ENCODE assay signal across 8 cellular contexts in genomic region chr1:211469938-211470529, GRCh38. TPM values are rescaled to one million over a fixed set of nuclear protein-coding genes. Genes with fewer than 3 reads are reported as not detected.
DNase-seq lines count a peak whose midpoint lies in the region; ATAC-seq, FAIRE-seq and TF ChIP-seq lines count a peak whose summit lies in the region.

No MANE protein-coding gene starts in this region.

- intact Hi-C loops in right lobe of liver (cut with DNase I), result no loop called here

- H3K27ac ChIP-seq in coronary artery, result no peak overlapping the region
- H3K27ac ChIP-seq in right lobe of liver, result no peak overlapping the region

- H3K9me3 Mint-ChIP-seq in T-helper 2 cell treated with Interferon-gamma antibody and Interleukin-4, amounts not matched to agents 5 μg/mL and 100 μg/mL, for 36 hours, result no peaks in the 10 kb centered on the region

- H3K4me3 Mint-ChIP-seq in T-helper 2 cell treated with Interferon-gamma antibody and Interleukin-4, amounts not matched to agents 5 μg/mL and 100 μg/mL, for 36 hours, result no peak overlapping the region

- H3K27me3 Mint-ChIP-seq in T-helper 2 cell treated with Interferon-gamma antibody and Interleukin-4, amounts not matched to agents 5 μg/mL and 100 μg/mL, for 36 hours (ENCODE audit: low read depth), result peaks cover 22% of the 10 kb centered on the region

- WGBS in right lobe of liver (ENCODE audit: insufficient coverage, low coverage, low lambda C conversion rate, missing lambda C conversion rate), result 5% methylated on average over 7 of the region's 13 CpGs

- peaks cover 12% of the 10 kb centered on the region for H3K4me1 Mint-ChIP-seq in T-helper 2 cell treated with Interferon-gamma antibody and Interleukin-4, amounts not matched to agents 5 μg/mL and 100 μg/mL, for 36 hours (ENCODE audit: low read depth)

- TF ChIP-seq CTCF in WI38 (IDR thresholded peaks at IDR 0.05; ENCODE audit: low read depth, low read length) (peak; percentile 92), coronary artery (IDR thresholded peaks at IDR 0.05) (peak; percentile 88), right lobe of liver (IDR thresholded peaks at IDR 0.05) (peak; percentile 77 to 92 (median 88))

- H3K36me3 Mint-ChIP-seq in T-helper 2 cell treated with Interferon-gamma antibody and Interleukin-4, amounts not matched to agents 5 μg/mL and 100 μg/mL, for 36 hours (ENCODE audit: low read depth), result no peaks in the 10 kb centered on the region

- DNase-seq in 8988T (peak; percentile 51), GM12892 (ENCODE audit: insufficient read length) (no peak), NCI-H1930 (lab: John Stamatoyannopoulos, UW) (peak; percentile 54 to 64), coronary artery (ENCODE audit: low spot score) (no peak), right lobe of liver (peak; percentile 88 to 92 (median 91))
- DNase-seq in stimulated activated CD4-positive, alpha-beta T cell treated with anti-CD3 and anti-CD28 coated beads, Interleukin-4, amount 100 ng/mL, for 48 hours (ENCODE audit: low read depth in 2 of 2), result peak; percentile 48 to 49
- DNase-seq in T-helper 2 cell treated with Interferon-gamma antibody and Interleukin-4, amounts not matched to agents 5 μg/mL and 100 μg/mL, for 36 hours (ENCODE audit: low spot score), result no peak

- peak; percentile 83 for FAIRE-seq in GM12892 (lab: Jason Lieb, UNC)

- H3K36me3 ChIP-seq in right lobe of liver, result no peaks in the 10 kb centered on the region

- TF ChIP-seq POLR2A in GM12892 (IDR thresholded peaks at IDR 0.05; ENCODE audit: low read depth, low read length), result no peak
- no peak for TF ChIP-seq POLR2A in right lobe of liver (IDR thresholded peaks at IDR 0.05)

- no peaks in the 10 kb centered on the region for H3K27me3 ChIP-seq in right lobe of liver

- H3K27ac Mint-ChIP-seq in T-helper 2 cell treated with Interferon-gamma antibody and Interleukin-4, amounts not matched to agents 5 μg/mL and 100 μg/mL, for 36 hours, result no peak overlapping the region

- no peaks in the 10 kb centered on the region for H3K4me1 ChIP-seq in right lobe of liver

- ATAC-seq in right lobe of liver, result peak; percentile 99 to 100 (median 100)

- no peaks in the 10 kb centered on the region for H3K9me3 ChIP-seq in right lobe of liver

- no peak overlapping the region for H3K4me3 ChIP-seq in WI38 (ENCODE audit: low read depth, low read length)
- H3K4me3 ChIP-seq in coronary artery, result no peak overlapping the region
- no peak overlapping the region for H3K4me3 ChIP-seq in right lobe of liver

RNA-seq across cellular contexts. Expression of gene RD3, which starts 21.9 kb away (rescaled TPM):
- polyA plus RNA-seq in GM12892 (2012; ENCODE audit: missing spikeins), result not detected
- not detected for total RNA-seq in right lobe of liver

Comparison
In these comparisons a context has a peak if more than half of its experiments do, and no peak if none do; other contexts are left out.
1. DNase-seq: peak in 8988T (single experiment), NCI-H1930 (2 of 2), right lobe of liver (3 of 3) and stimulated activated CD4-positive, alpha-beta T cell treated with anti-CD3 and anti-CD28 coated beads, Interleukin-4, amount 100 ng/mL, for 48 hours (2 of 2); none in GM12892 (single experiment), coronary artery (single experiment) and T-helper 2 cell treated with Interferon-gamma antibody and Interleukin-4, amounts not matched to agents 5 μg/mL and 100 μg/mL, for 36 hours (single experiment).
2. Peak in every context shown above with its lines, with median percentiles within 50 percentile points of each other: CTCF ChIP-seq.